In genomic region chr2:154462634-154463033, GRCh38 we compare ENCODE assay signal across 1 cellular context.
TF ChIP-seq lines count a peak whose summit lies in the region.

No MANE protein-coding gene starts in this region.

TF ChIP-seq in HepG2, 621 proteins besides CTCF, POLR2A, EP300 and RAD21 (continued from another document and continues in another):
- no peak for TF ChIP-seq AFF4 (CRISPR knock-in tag; IDR thresholded peaks at IDR 0.05)
- TF ChIP-seq HMGXB4 (CRISPR knock-in tag; IDR thresholded peaks at IDR 0.05; ENCODE audit: borderline replicate concordance in 1 of 2, low read depth in 1 of 2) = no peak
- no peak for TF ChIP-seq ZNF441 (CRISPR knock-in tag; IDR thresholded peaks at IDR 0.05; ENCODE audit: borderline replicate concordance)
- TF ChIP-seq TEAD3 (CRISPR knock-in tag; optimal IDR thresholded peaks at IDR 0.05; ENCODE audit: borderline replicate concordance) = no peak
- TF ChIP-seq TCF7 (IDR thresholded peaks at IDR 0.05; ENCODE audit: low read depth) = peak; percentile 40; the same call in 1 of the 2 replicates
- TF ChIP-seq SETDB1 (CRISPR knock-in tag; IDR thresholded peaks at IDR 0.05; ENCODE audit: borderline replicate concordance) = no peak
- no peak for TF ChIP-seq ZMAT5 (CRISPR knock-in tag; IDR thresholded peaks at IDR 0.05; ENCODE audit: borderline replicate concordance, low read depth)
- peak; percentile 47; the same call in 1 of the 2 replicates for TF ChIP-seq CREM (IDR thresholded peaks at IDR 0.05)
- TF ChIP-seq CREM (CRISPR knock-in tag; IDR thresholded peaks at IDR 0.05) = no peak
- TF ChIP-seq ATAD3A (CRISPR knock-in tag; IDR thresholded peaks at IDR 0.05) = no peak
- no peak for TF ChIP-seq FOXA1 (IDR thresholded peaks at IDR 0.05)
- TF ChIP-seq FOXA1 (CRISPR knock-in tag; IDR thresholded peaks at IDR 0.05) = peak; percentile 82
- no peak for TF ChIP-seq ZNF607 (CRISPR knock-in tag; IDR thresholded peaks at IDR 0.05; ENCODE audit: borderline replicate concordance)
- no peak for TF ChIP-seq ZNF589 (CRISPR knock-in tag; conservative IDR thresholded peaks at IDR 0.05)
- no peak for TF ChIP-seq SALL1 (CRISPR knock-in tag; IDR thresholded peaks at IDR 0.05)
- no peak for TF ChIP-seq ASH2L (IDR thresholded peaks at IDR 0.05; ENCODE audit: insufficient read length, low read depth, low read length)
- TF ChIP-seq ZBTB25 (CRISPR knock-in tag; IDR thresholded peaks at IDR 0.05) = no peak
- TF ChIP-seq CHD2 (IDR thresholded peaks at IDR 0.05; ENCODE audit: low read depth, low read length) = no peak
- TF ChIP-seq EHMT2 (IDR thresholded peaks at IDR 0.05; ENCODE audit: borderline replicate concordance, low read depth, low read length) = peak; percentile 90; the same call in 1 of the 2 replicates
- TF ChIP-seq ZNF614 (CRISPR knock-in tag; IDR thresholded peaks at IDR 0.05; ENCODE audit: borderline replicate concordance) = no peak
- TF ChIP-seq HINFP (CRISPR knock-in tag; IDR thresholded peaks at IDR 0.05; ENCODE audit: low read depth) = no peak
- TF ChIP-seq ATRX (CRISPR knock-in tag; IDR thresholded peaks at IDR 0.05; ENCODE audit: borderline replicate concordance) = no peak
- peak; percentile 87; the same call in 1 of the 2 replicates for TF ChIP-seq ARID3A (IDR thresholded peaks at IDR 0.05; ENCODE audit: low read depth, low read length)
- no peak for TF ChIP-seq ZFP41 (CRISPR knock-in tag; IDR thresholded peaks at IDR 0.05; ENCODE audit: borderline replicate concordance)
- no peak for TF ChIP-seq ZNF775 (CRISPR knock-in tag; IDR thresholded peaks at IDR 0.05; ENCODE audit: borderline replicate concordance)
- TF ChIP-seq HDAC2 (CRISPR knock-in tag; IDR thresholded peaks at IDR 0.05) = peak; percentile 42; the same call in 1 of the 2 replicates
- no peak for TF ChIP-seq GATA4 (IDR thresholded peaks at IDR 0.05; ENCODE audit: borderline replicate concordance, low read depth)
- no peak for TF ChIP-seq ELK4 (CRISPR knock-in tag; IDR thresholded peaks at IDR 0.05; ENCODE audit: borderline replicate concordance)
- TF ChIP-seq XBP1 (CRISPR knock-in tag; IDR thresholded peaks at IDR 0.05) = no peak
- TF ChIP-seq NFKB2 (CRISPR knock-in tag; IDR thresholded peaks at IDR 0.05; ENCODE audit: borderline replicate concordance) = no peak
- no peak for TF ChIP-seq HNRNPK (IDR thresholded peaks at IDR 0.05; ENCODE audit: low read depth, low read length, poor library complexity, severe bottlenecking)
- TF ChIP-seq RBFOX2 (IDR thresholded peaks at IDR 0.05; ENCODE audit: low read depth, low read length) = no peak
- TF ChIP-seq RNF219 (CRISPR knock-in tag; IDR thresholded peaks at IDR 0.05) = no peak
- 0 out of 2 replicates have a peak, but pooled peaks have one; percentile 39 for TF ChIP-seq STAT6 (CRISPR knock-in tag; IDR thresholded peaks at IDR 0.05; ENCODE audit: borderline replicate concordance)
- TF ChIP-seq ZNF18 (CRISPR knock-in tag; IDR thresholded peaks at IDR 0.05; ENCODE audit: insufficient replicate concordance) = no peak
- TF ChIP-seq MTERF4 (CRISPR knock-in tag; IDR thresholded peaks at IDR 0.05) = no peak
- TF ChIP-seq NCOA5 (CRISPR knock-in tag; IDR thresholded peaks at IDR 0.05) = no peak
- no peak for TF ChIP-seq POLR2AphosphoS5 (IDR thresholded peaks at IDR 0.05; ENCODE audit: low read depth, low read length)
- no peak for TF ChIP-seq PHF21A (CRISPR knock-in tag; IDR thresholded peaks at IDR 0.05)
- TF ChIP-seq SMARCC2 (IDR thresholded peaks at IDR 0.05) = no peak
